Comparison of ENCODE assay signal across 37 cellular contexts in genomic region chr11:34406413-34406812, GRCh38.
"Had no signal": no experiment of that assay in that cellular context is flagged by ENCODE, and none has a peak within 500 bp of the region (broad histone marks: within the 10 kb centered on the region; RNA-seq: fewer than 3 reads in every experiment).

No MANE protein-coding gene starts in this region.

- H3K27me3 ChIP-seq: adrenal gland, body of pancreas, brain microvascular endothelial cell, breast epithelium had no signal

- H3K4me1 ChIP-seq: adrenal gland, body of pancreas, breast epithelium had no signal

- H3K9me3 Mint-ChIP-seq: activated B cell treated with CpG ODN at 0.5 μM for 24 hours; activated CD4-positive, alpha-beta memory T cell treated with anti-CD3 and anti-CD28 coated beads for 36 hours; activated CD4-positive, alpha-beta T cell treated with anti-CD3 and anti-CD28 coated beads, Interleukin-2, amount 10 ng/mL, durations not matched to agents 24 days and 14 days; activated CD8-positive, alpha-beta T cell treated with anti-CD3 and anti-CD28 coated beads for 36 hours; activated naive CD4-positive, alpha-beta T cell treated with anti-CD3 and anti-CD28 coated beads for 36 hours; activated naive CD4-positive, alpha-beta T cell treated with anti-CD3 and anti-CD28 coated beads, Interleukin-2, amount 50 U/mL, for 72 hours; activated naive CD8-positive, alpha-beta T cell treated with anti-CD3 and anti-CD28 coated beads for 36 hours; activated T-cell treated with anti-CD3 and anti-CD28 coated beads, Interleukin-2, amount 50 U/mL, for 4 hours; activated T-helper 1 cell treated with anti-CD3 and anti-CD28 coated beads, Interleukin-12 subunit alpha, Interleukin-12 subunit beta, Interleukin-2, Interleukin-4 antibody, amounts not matched to agents 30 ng/mL and 10 ng/mL and 1 ng/mL, durations not matched to agents 14 hours and 24 hours and 36 hours; T-cell; T-helper 1 cell treated with Interleukin-12 subunit alpha and Interleukin-12 subunit beta and Interleukin-4 antibody, amounts not matched to agents 30 μg/mL and 1 μg/mL, for 36 hours; T-helper 2 cell treated with Interferon-gamma antibody and Interleukin-4, amounts not matched to agents 5 μg/mL and 100 μg/mL, for 36 hours had no signal

- FAIRE-seq: astrocyte, TTC549 had no signal

- H3K4me3 Mint-ChIP-seq: activated B cell treated with CpG ODN at 0.5 μM for 24 hours; activated CD4-positive, alpha-beta memory T cell treated with anti-CD3 and anti-CD28 coated beads for 36 hours; activated CD4-positive, alpha-beta T cell treated with anti-CD3 and anti-CD28 coated beads, Interleukin-2, amount 10 ng/mL, durations not matched to agents 24 days and 14 days; activated CD8-positive, alpha-beta T cell treated with anti-CD3 and anti-CD28 coated beads for 36 hours; activated naive CD4-positive, alpha-beta T cell treated with anti-CD3 and anti-CD28 coated beads for 36 hours; activated naive CD8-positive, alpha-beta T cell treated with anti-CD3 and anti-CD28 coated beads for 36 hours; activated T-cell treated with anti-CD3 and anti-CD28 coated beads, Interleukin-2, amount 50 U/mL, for 4 hours; activated T-helper 1 cell treated with anti-CD3 and anti-CD28 coated beads, Interleukin-12 subunit alpha, Interleukin-12 subunit beta, Interleukin-2, Interleukin-4 antibody, amounts not matched to agents 30 ng/mL and 10 ng/mL and 1 ng/mL, durations not matched to agents 14 hours and 24 hours and 36 hours; T-cell; T-helper 1 cell treated with Interleukin-12 subunit alpha and Interleukin-12 subunit beta and Interleukin-4 antibody, amounts not matched to agents 30 μg/mL and 1 μg/mL, for 36 hours; T-helper 2 cell treated with Interferon-gamma antibody and Interleukin-4, amounts not matched to agents 5 μg/mL and 100 μg/mL, for 36 hours had no signal

- ATAC-seq: activated CD8-positive, alpha-beta T cell treated with anti-CD3 and anti-CD28 coated beads for 36 hours; activated naive CD4-positive, alpha-beta T cell treated with anti-CD3 and anti-CD28 coated beads, Interleukin-2, amount 50 U/mL, for 72 hours; activated T-cell treated with anti-CD3 and anti-CD28 coated beads, Interleukin-2, amount 50 U/mL, for 4 hours; activated T-cell treated with anti-CD3 and anti-CD28 coated beads, Interleukin-2, amount 50 U/mL, for 72 hours; activated T-helper 17 cell treated with anti-CD3 and anti-CD28 coated beads, Interleukin-2, amount 50 U/mL, for 72 hours; body of pancreas; T-cell had no signal

- DNase-seq: activated B cell treated with CpG ODN at 0.5 μM for 24 hours; activated CD4-positive, alpha-beta memory T cell treated with anti-CD3 and anti-CD28 coated beads for 36 hours; activated CD4-positive, alpha-beta T cell treated with anti-CD3 and anti-CD28 coated beads for 4 hours; activated CD4-positive, alpha-beta T cell treated with anti-CD3 and anti-CD28 coated beads, Interleukin-2, amount 10 ng/mL, durations not matched to agents 24 days and 14 days; activated CD4-positive, alpha-beta T cell treated with anti-CD3 and anti-CD28 coated beads, Interleukin-2, amount 50 U/mL, for 1 hour; activated CD4-positive, alpha-beta T cell treated with anti-CD3 and anti-CD28 coated beads, Interleukin-2, amount 50 U/mL, for 4 hours; activated CD4-positive, CD25-positive, alpha-beta regulatory T cell treated with anti-CD3 and anti-CD28 coated beads, Interleukin-2, amount 50 U/mL, for 72 hours; activated CD8-positive, alpha-beta memory T cell treated with anti-CD3 and anti-CD28 coated beads, Interleukin-2, amount 50 U/mL, for 4 hours; activated CD8-positive, alpha-beta T cell treated with anti-CD3 and anti-CD28 coated beads for 36 hours; activated effector memory CD4-positive, alpha-beta T cell treated with anti-CD3 and anti-CD28 coated beads, Interleukin-2, amount 50 U/mL, for 16 hours; activated gamma-delta T cell treated with Interleukin-2 at 50 U/mL for 16 hours; activated naive CD4-positive, alpha-beta T cell; activated naive CD4-positive, alpha-beta T cell treated with anti-CD3 and anti-CD28 coated beads for 36 hours; activated naive CD4-positive, alpha-beta T cell treated with anti-CD3 and anti-CD28 coated beads, Interleukin-2, amount 50 U/mL, for 16 hours; activated naive CD8-positive, alpha-beta T cell treated with anti-CD3 and anti-CD28 coated beads for 36 hours; activated T-cell treated with anti-CD3 and anti-CD28 coated beads for 4 hours; activated T-cell treated with anti-CD3 and anti-CD28 coated beads, Interleukin-2, amount 50 U/mL, for 1 hour; activated T-cell treated with anti-CD3 and anti-CD28 coated beads, Interleukin-2, amount 50 U/mL, for 4 hours; activated T-cell treated with anti-CD3 and anti-CD28 coated beads, Interleukin-2, amount 50 U/mL, for 72 hours; adrenal gland; amniotic stem cell; aorta; body of pancreas; brain microvascular endothelial cell; central memory CD4-positive, alpha-beta T cell; T-cell; T-helper 2 cell; T-helper 9 cell had no signal

- H3K36me3 Mint-ChIP-seq: activated CD4-positive, alpha-beta memory T cell treated with anti-CD3 and anti-CD28 coated beads for 36 hours; activated naive CD4-positive, alpha-beta T cell treated with anti-CD3 and anti-CD28 coated beads, Interleukin-2, amount 50 U/mL, for 72 hours; activated naive CD8-positive, alpha-beta T cell treated with anti-CD3 and anti-CD28 coated beads for 36 hours; T-cell had no signal

- H3K4me3 ChIP-seq: adrenal gland, body of pancreas, breast epithelium had no signal

- H3K9me3 ChIP-seq: adrenal gland, body of pancreas, breast epithelium had no signal

- H3K27ac Mint-ChIP-seq: activated B cell treated with CpG ODN at 0.5 μM for 24 hours; activated CD4-positive, alpha-beta memory T cell treated with anti-CD3 and anti-CD28 coated beads for 36 hours; activated CD4-positive, alpha-beta T cell treated with anti-CD3 and anti-CD28 coated beads, Interleukin-2, amount 10 ng/mL, durations not matched to agents 24 days and 14 days; activated CD8-positive, alpha-beta T cell treated with anti-CD3 and anti-CD28 coated beads for 36 hours; activated naive CD4-positive, alpha-beta T cell treated with anti-CD3 and anti-CD28 coated beads for 36 hours; activated naive CD8-positive, alpha-beta T cell treated with anti-CD3 and anti-CD28 coated beads for 36 hours; activated T-cell treated with anti-CD3 and anti-CD28 coated beads, Interleukin-2, amount 50 U/mL, for 72 hours; activated T-helper 1 cell treated with anti-CD3 and anti-CD28 coated beads, Interleukin-12 subunit alpha, Interleukin-12 subunit beta, Interleukin-2, Interleukin-4 antibody, amounts not matched to agents 30 ng/mL and 10 ng/mL and 1 ng/mL, durations not matched to agents 14 hours and 24 hours and 36 hours; T-cell; T-helper 1 cell treated with Interleukin-12 subunit alpha and Interleukin-12 subunit beta and Interleukin-4 antibody, amounts not matched to agents 30 μg/mL and 1 μg/mL, for 36 hours; T-helper 2 cell treated with Interferon-gamma antibody and Interleukin-4, amounts not matched to agents 5 μg/mL and 100 μg/mL, for 36 hours had no signal

- H3K27ac ChIP-seq: adrenal gland, body of pancreas, brain microvascular endothelial cell, VCaP had no signal

- H3K36me3 ChIP-seq: adrenal gland, brain microvascular endothelial cell, breast epithelium had no signal
